ENCODE assay signal across 1 cellular context in genomic region chr16:84055801-84056634, GRCh38.
A peak's percentile ranks its signal among the peaks of the same experiment; 100 is the strongest.
TF ChIP-seq lines count a peak whose summit lies in the region.

No MANE protein-coding gene starts in this region.

TF ChIP-seq in K562, 482 proteins besides CTCF, POLR2A, EP300 and RAD21 (continued from another document and continues in another):
- TF ChIP-seq ZBTB40 (IDR thresholded peaks at IDR 0.05) (no peak), ZBTB40 (CRISPR knock-in tag; IDR thresholded peaks at IDR 0.05) (no peak), TCFL5 (CRISPR knock-in tag; conservative IDR thresholded peaks at IDR 0.05) (no peak), VEZF1 (CRISPR knock-in tag; IDR thresholded peaks at IDR 0.05) (no peak), WHSC1 (IDR thresholded peaks at IDR 0.05; ENCODE audit: low read length) (no peak), ESRRB (CRISPR knock-in tag; IDR thresholded peaks at IDR 0.05; ENCODE audit: borderline replicate concordance) (no peak), ZNF707 (CRISPR knock-in tag; conservative IDR thresholded peaks at IDR 0.05) (no peak), ZNF79 (CRISPR knock-in tag; IDR thresholded peaks at IDR 0.05; ENCODE audit: low read depth) (no peak), PCBP1 (IDR thresholded peaks at IDR 0.05; ENCODE audit: low read depth, low read length, poor library complexity, severe bottlenecking) (no peak), E2F4 (CRISPR knock-in tag; IDR thresholded peaks at IDR 0.05; ENCODE audit: low read depth) (no peak), GTF2F1 (IDR thresholded peaks at IDR 0.05; ENCODE audit: low read depth, low read length) (no peak), ZNF561 (CRISPR knock-in tag; conservative IDR thresholded peaks at IDR 0.05) (no peak), RBM25 (IDR thresholded peaks at IDR 0.05; ENCODE audit: low read depth, low read length, severe bottlenecking) (no peak), BDP1 (IDR thresholded peaks at IDR 0.05; ENCODE audit: insufficient read depth, insufficient read length) (no peak), ETV5 (CRISPR knock-in tag; IDR thresholded peaks at IDR 0.05; ENCODE audit: low read depth) (no peak), ZSCAN32 (CRISPR knock-in tag; IDR thresholded peaks at IDR 0.05) (no peak), MAFG (tag; conservative IDR thresholded peaks at IDR 0.05) (peak; percentile 87), CLOCK (CRISPR knock-in tag; IDR thresholded peaks at IDR 0.05; ENCODE audit: borderline replicate concordance) (no peak), JUN (IDR thresholded peaks at IDR 0.05; ENCODE audit: borderline replicate concordance, low read depth, low read length) (no peak), JUN (CRISPR knock-in tag; IDR thresholded peaks at IDR 0.05; ENCODE audit: borderline replicate concordance) (no peak), KAT8 (IDR thresholded peaks at IDR 0.05; ENCODE audit: low read depth) (no peak), LEF1 (IDR thresholded peaks at IDR 0.05) (no peak), RBM17 (IDR thresholded peaks at IDR 0.05; ENCODE audit: borderline replicate concordance, low read depth, low read length) (no peak), RCOR1 (IDR thresholded peaks at IDR 0.05; ENCODE audit: borderline replicate concordance in 1 of 2, low read depth in 2 of 2, low read length in 2 of 2) (no peak), ZBTB12 (CRISPR knock-in tag; IDR thresholded peaks at IDR 0.05) (no peak), NCOA1 (IDR thresholded peaks at IDR 0.05; ENCODE audit: low read depth) (no peak), ZNF436 (CRISPR knock-in tag; IDR thresholded peaks at IDR 0.05) (no peak), CBX5 (IDR thresholded peaks at IDR 0.05; ENCODE audit: borderline replicate concordance, low read depth) (no peak), ZBTB26 (CRISPR knock-in tag; IDR thresholded peaks at IDR 0.05) (no peak), ZNF830 (CRISPR knock-in tag; IDR thresholded peaks at IDR 0.05) (no peak), ZNF655 (CRISPR knock-in tag; IDR thresholded peaks at IDR 0.05) (no peak), MEF2D (tag; conservative IDR thresholded peaks at IDR 0.05; ENCODE audit: low read depth) (no peak), C11orf30 (IDR thresholded peaks at IDR 0.05; ENCODE audit: low read depth) (peak; percentile 83), ZNF212 (CRISPR knock-in tag; IDR thresholded peaks at IDR 0.05) (no peak), SLC30A9 (CRISPR knock-in tag; IDR thresholded peaks at IDR 0.05) (no peak), ZSCAN29 (IDR thresholded peaks at IDR 0.05) (no peak), ZNF75A (CRISPR knock-in tag; IDR thresholded peaks at IDR 0.05) (no peak), RFX5 (IDR thresholded peaks at IDR 0.05; ENCODE audit: low read depth, low read length) (no peak), ATF7 (IDR thresholded peaks at IDR 0.05) (no peak), PTTG1 (tag; IDR thresholded peaks at IDR 0.05; ENCODE audit: low read depth) (no peak), POLR2AphosphoS5 (IDR thresholded peaks at IDR 0.05; ENCODE audit: control insufficient read depth, insufficient read depth, low read depth, low read length) (no peak), PRDM10 (IDR thresholded peaks at IDR 0.05; ENCODE audit: partially characterized antibody) (peak; percentile 53), HCFC1 (IDR thresholded peaks at IDR 0.05; ENCODE audit: low read depth, low read length) (no peak), ZFP36 (IDR thresholded peaks at IDR 0.05; ENCODE audit: low read depth, low read length, partially characterized antibody) (no peak)
